14 cellular contexts compared by ENCODE assay signal in genomic region chr3:113151475-113152031, GRCh38. TPM values are rescaled to one million over a fixed set of nuclear protein-coding genes. Genes with fewer than 3 reads are reported as not detected.
DNase-seq lines count a peak whose midpoint lies in the region; ATAC-seq, FAIRE-seq and TF ChIP-seq lines count a peak whose summit lies in the region.
"Had no signal": no experiment of that assay in that cellular context is flagged by ENCODE, and none has a peak within 500 bp of the region (broad histone marks: within the 10 kb centered on the region; RNA-seq: fewer than 3 reads in every experiment).

No MANE protein-coding gene starts in this region.

- no peaks in the 10 kb centered on the region for H4K20me1 ChIP-seq in astrocyte (ENCODE audit: insufficient read depth, low read length)

- H3K9ac ChIP-seq in astrocyte (ENCODE audit: low read length): no peak overlapping the region

- no peaks in the 10 kb centered on the region for H3K79me2 ChIP-seq in astrocyte (ENCODE audit: insufficient read depth, low read length)

- no peaks in the 10 kb centered on the region for H3K27me3 ChIP-seq in astrocyte (ENCODE audit: insufficient read depth, low read length)
- H3K27me3 ChIP-seq in HAP-1 (ENCODE audit: low read depth): no peaks in the 10 kb centered on the region

- H3K36me3 ChIP-seq in astrocyte (ENCODE audit: insufficient read depth, low read length) (no peaks in the 10 kb centered on the region), mucosa of descending colon (ENCODE audit: low read depth) (no peaks in the 10 kb centered on the region), HAP-1 (replicated peaks) (no peaks in the 10 kb centered on the region)

- no peak for TF ChIP-seq CTCF in astrocyte (IDR thresholded peaks at IDR 0.05; ENCODE audit: insufficient read depth, low read depth, low read length)
- TF ChIP-seq CTCF in mucosa of descending colon (IDR thresholded peaks at IDR 0.05): no peak
- TF ChIP-seq CTCF in type B pancreatic cell (conservative IDR thresholded peaks at IDR 0.05): no peak

- H3K4me3 Mint-ChIP-seq in astrocyte (ENCODE audit: unreplicated experiment) (no peak overlapping the region), type B pancreatic cell (peak overlapping the region; percentile 48)
- H3K4me3 Mint-ChIP-seq: activated T-helper 1 cell treated with anti-CD3 and anti-CD28 coated beads, Interleukin-12 subunit alpha, Interleukin-12 subunit beta, Interleukin-2, Interleukin-4 antibody, amounts not matched to agents 30 ng/mL and 10 ng/mL and 1 ng/mL, durations not matched to agents 14 hours and 24 hours and 36 hours had no signal

- in situ Hi-C loops in HAP-1 (cut with MboI; ENCODE audit: low sequenced_read_pairs): no loop called here

- H3K4me3 ChIP-seq in astrocyte (ENCODE audit: insufficient read depth, low read depth, low read length): no peak overlapping the region
- H3K4me3 ChIP-seq in mucosa of descending colon: no peak overlapping the region
- no peak overlapping the region for H3K4me3 ChIP-seq in HAP-1
- H3K4me3 ChIP-seq: lung had no signal

- H3K9me3 Mint-ChIP-seq in astrocyte (ENCODE audit: unreplicated experiment) (no peaks in the 10 kb centered on the region), type B pancreatic cell (no peaks in the 10 kb centered on the region)
- H3K9me3 Mint-ChIP-seq: activated T-helper 1 cell treated with anti-CD3 and anti-CD28 coated beads, Interleukin-12 subunit alpha, Interleukin-12 subunit beta, Interleukin-2, Interleukin-4 antibody, amounts not matched to agents 30 ng/mL and 10 ng/mL and 1 ng/mL, durations not matched to agents 14 hours and 24 hours and 36 hours had no signal

- no peak overlapping the region for H2AFZ ChIP-seq in astrocyte (ENCODE audit: low read depth, low read length)

- no peaks in the 10 kb centered on the region for H3K9me3 ChIP-seq in astrocyte (ENCODE audit: insufficient read depth, low read depth, low read length)
- no peaks in the 10 kb centered on the region for H3K9me3 ChIP-seq in mucosa of descending colon
- no peaks in the 10 kb centered on the region for H3K9me3 ChIP-seq in HAP-1

- H3K27me3 Mint-ChIP-seq in astrocyte (ENCODE audit: low read depth, unreplicated experiment): no peaks in the 10 kb centered on the region
- no peaks in the 10 kb centered on the region for H3K27me3 Mint-ChIP-seq in type B pancreatic cell

- H3K4me2 ChIP-seq in astrocyte (ENCODE audit: low read length): no peak overlapping the region

- peak; percentile 46 for ATAC-seq in mucosa of descending colon
- no peak for ATAC-seq in GM18517 (IDR thresholded peaks at IDR 0.05; ENCODE audit: unreplicated experiment)

- intact Hi-C loops in mucosa of descending colon (cut with DNase I, micrococcal nuclease): no loop called here

- H3K4me1 ChIP-seq in astrocyte (ENCODE audit: insufficient read depth, low read length) (no peaks in the 10 kb centered on the region), mucosa of descending colon (ENCODE audit: low read depth) (no peaks in the 10 kb centered on the region), HAP-1 (peaks cover 3% of the 10 kb centered on the region)

- H3K27ac Mint-ChIP-seq in astrocyte (ENCODE audit: unreplicated experiment) (no peak overlapping the region), type B pancreatic cell (peak overlapping the region; percentile 86)
- H3K27ac Mint-ChIP-seq: activated T-helper 1 cell treated with anti-CD3 and anti-CD28 coated beads, Interleukin-12 subunit alpha, Interleukin-12 subunit beta, Interleukin-2, Interleukin-4 antibody, amounts not matched to agents 30 ng/mL and 10 ng/mL and 1 ng/mL, durations not matched to agents 14 hours and 24 hours and 36 hours had no signal

- DNase-seq in NCI-H146 treated with DMSO at 0.1 percent for 48 hours (lab: John Stamatoyannopoulos, UW; ENCODE audit: unreplicated experiment) (peak; percentile 69), astrocyte (ENCODE audit: low read depth) (peak; percentile 69), mucosa of descending colon (no peak), type B pancreatic cell (ENCODE audit: extremely low spot score, unreplicated experiment) (no peak), HAP-1 (ENCODE audit: low spot score in 2 of 2) (no peak)
- no peak for DNase-seq in activated CD4-positive, CD25-positive, alpha-beta regulatory T cell (lab: John Stamatoyannopoulos, UW)
- DNase-seq: stimulated activated CD4-positive, alpha-beta T cell treated with anti-CD3 and anti-CD28 coated beads, Interleukin-4, amount 100 ng/mL, for 4 hours; T1000 had no signal

- no peak overlapping the region for H3K27ac ChIP-seq in astrocyte (ENCODE audit: low read depth, low read length)

- no peaks in the 10 kb centered on the region for H3K36me3 Mint-ChIP-seq in astrocyte (ENCODE audit: low read depth, unreplicated experiment)
- H3K36me3 Mint-ChIP-seq in type B pancreatic cell: no peaks in the 10 kb centered on the region

- H3K4me1 Mint-ChIP-seq in astrocyte (ENCODE audit: low read depth, unreplicated experiment) (peaks cover 4% of the 10 kb centered on the region), type B pancreatic cell (ENCODE audit: unreplicated experiment) (peaks cover 75% of the 10 kb centered on the region)

- no peak for FAIRE-seq in astrocyte (lab: Jason Lieb, UNC)
- FAIRE-seq: G401.6, GM19239 had no signal

RNA-seq across cellular contexts. Expression of gene BOC, which starts 59.8 kb away (rescaled TPM):
- total RNA-seq in astrocyte: 20.2 TPM in 2 replicates
- total RNA-seq in mucosa of descending colon: 10 to 100 TPM in 2 of 3 donors, 1 to 10 TPM in 1; 4.9 to 70.9 (median 12.1) TPM
- total RNA-seq in type B pancreatic cell (ENCODE audit: low replicate concordance): 36.7 and 219 TPM in 2 replicates
- total RNA-seq: NCI-H460 had no signal

Comparison
In these comparisons a context has a peak if more than half of its experiments do, and no peak if none do; other contexts are left out.
1. DNase-seq: peak in NCI-H146 treated with DMSO at 0.1 percent for 48 hours (single experiment) and astrocyte (single experiment); none in mucosa of descending colon (0 of 3), type B pancreatic cell (single experiment), HAP-1 (0 of 2) and activated CD4-positive, CD25-positive, alpha-beta regulatory T cell (0 of 4).